In the genomic region with DNA sequence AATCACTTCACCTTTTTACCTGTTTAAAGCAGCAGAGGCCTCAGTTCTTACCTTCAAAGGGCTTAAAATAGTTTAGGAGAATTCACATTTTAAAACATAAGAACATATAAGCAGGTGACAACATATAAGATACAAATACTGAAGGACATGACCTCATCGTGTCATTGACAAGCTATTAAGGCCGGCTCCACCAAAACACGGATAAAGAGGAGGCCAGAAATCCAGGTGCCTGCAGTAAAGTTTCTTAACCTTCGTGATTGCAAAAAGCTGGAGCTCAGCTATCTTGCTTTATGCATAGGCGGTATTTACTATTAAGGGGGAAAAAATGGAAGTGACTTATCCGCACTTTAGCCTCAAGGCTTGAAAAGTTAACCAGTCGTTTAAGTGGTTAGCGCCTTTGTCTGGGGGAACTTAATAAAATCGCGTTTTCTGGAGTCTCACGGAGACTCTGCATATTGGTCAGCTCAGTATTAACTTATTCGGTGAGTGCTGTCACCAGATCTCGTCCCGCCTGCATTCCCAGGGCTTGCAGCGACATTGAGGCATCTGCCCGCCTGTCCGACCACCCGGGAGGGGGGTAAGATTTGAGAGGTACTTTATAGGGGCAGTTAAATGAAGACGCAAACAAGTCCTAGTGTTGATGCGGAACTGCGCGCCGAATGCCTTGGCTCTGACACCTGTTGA, we compare ENCODE assay signal across 8 cellular contexts.
A peak's percentile ranks its signal among the peaks of the same experiment; 100 is the strongest.
DNase-seq lines count a peak whose midpoint lies in the region; ATAC-seq and TF ChIP-seq lines count a peak whose summit lies in the region.

No MANE protein-coding gene starts in this region.

- TF ChIP-seq CTCF in neutrophil (IDR thresholded peaks at IDR 0.05): no peak

- DNase-seq in DMS53 treated with DMSO at 0.1 percent for 48 hours (lab: John Stamatoyannopoulos, UW; ENCODE audit: unreplicated experiment) (peak; percentile 50), NCI-H1092 (lab: John Stamatoyannopoulos, UW) (peak; percentile 13), 8988T (no peak), activated gamma-delta T cell treated with Interleukin-2 at 50 U/mL for 16 hours (no peak)
- no peak for DNase-seq in stimulated activated naive CD4-positive, alpha-beta T cell treated with Interleukin-2 at 50 U/mL for 16 hours (lab: John Stamatoyannopoulos, UW)

- peak overlapping the region; percentile 68 to 78 for H3K4me3 ChIP-seq in neutrophil (ENCODE audit: low read depth in 1 of 2, low read length in 1 of 2)

- H3K27ac ChIP-seq in cingulate gyrus (ENCODE audit: low read depth, low read length) (peak overlapping the region; percentile 100), neutrophil (peak overlapping the region; percentile 100)

- H3K36me3 ChIP-seq in neutrophil: peaks cover 24% of the 10 kb centered on the region

- no peak for ATAC-seq in GM21381 (IDR thresholded peaks at IDR 0.05; ENCODE audit: unreplicated experiment)

- no peaks in the 10 kb centered on the region for H3K27me3 ChIP-seq in neutrophil

- H3K4me1 ChIP-seq in neutrophil (ENCODE audit: control insufficient read depth in 1 of 2, insufficient read depth in 1 of 2, low read depth in 1 of 2, low read length in 1 of 2): peaks cover 48 to 49% of the 10 kb centered on the region in 2 experiments

- H3K9me3 ChIP-seq in neutrophil: no peaks in the 10 kb centered on the region

Comparison
In these comparisons a context has a peak if more than half of its experiments do, and no peak if none do; other contexts are left out.
1. DNase-seq: peak in DMS53 treated with DMSO at 0.1 percent for 48 hours (single experiment) and NCI-H1092 (single experiment); none in 8988T (single experiment), stimulated activated naive CD4-positive, alpha-beta T cell treated with Interleukin-2 at 50 U/mL for 16 hours (single experiment) and activated gamma-delta T cell treated with Interleukin-2 at 50 U/mL for 16 hours (single experiment).